ENCODE assay signal across 8 cellular contexts in genomic region chr17:49407981-49408501, GRCh38. TPM values are rescaled to one million over a fixed set of nuclear protein-coding genes. Genes with fewer than 3 reads are reported as not detected.
DNase-seq lines count a peak whose midpoint lies in the region; TF ChIP-seq lines count a peak whose summit lies in the region.

No MANE protein-coding gene starts in this region.

- H3K4me2 ChIP-seq in neuronal stem cell (ENCODE audit: insufficient read depth, low read length, poor library complexity, severe bottlenecking), result no peak overlapping the region

- H3K27ac ChIP-seq in neuronal stem cell (replicated peaks; ENCODE audit: low read length), result no peak overlapping the region

- no peak overlapping the region for H3K9ac ChIP-seq in neuronal stem cell (ENCODE audit: low read depth, low read length, poor library complexity)

- H2BK12ac ChIP-seq in neuronal stem cell (ENCODE audit: low read length), result no peak overlapping the region

- no peak overlapping the region for H3K23ac ChIP-seq in neuronal stem cell (ENCODE audit: low read depth, low read length, poor library complexity)

- TF ChIP-seq CTCF in LNCaP clone FGC (IDR thresholded peaks at IDR 0.05; ENCODE audit: control insufficient read depth, extremely low read depth, insufficient read depth), result peak; percentile 65

- H2BK15ac ChIP-seq in neuronal stem cell (ENCODE audit: low read length), result no peak overlapping the region

- H4K91ac ChIP-seq in neuronal stem cell (ENCODE audit: low read depth, low read length, poor library complexity), result no peak overlapping the region

- H3K36me3 ChIP-seq in neuronal stem cell (replicated peaks in 1 of 2; ENCODE audit: control insufficient read depth in 2 of 2, insufficient read depth in 2 of 2, low read length in 2 of 2), result peaks cover 62 to 94% of the 10 kb centered on the region in 2 donors

- no peak overlapping the region for H3K14ac ChIP-seq in neuronal stem cell (ENCODE audit: low read length)

- H3K4me1 ChIP-seq in neuronal stem cell (ENCODE audit: control insufficient read depth in 2 of 2, insufficient read depth in 1 of 2, low read depth in 1 of 2, low read length in 2 of 2), result no peaks in the 10 kb centered on the region

- no peak overlapping the region for H4K8ac ChIP-seq in neuronal stem cell (ENCODE audit: low read depth, low read length)

- H2BK5ac ChIP-seq in neuronal stem cell (ENCODE audit: low read length), result no peak overlapping the region

- H3K4ac ChIP-seq in neuronal stem cell (ENCODE audit: low read length), result no peak overlapping the region

- H3K9me3 ChIP-seq in neuronal stem cell (replicated peaks in 1 of 2; ENCODE audit: control insufficient read depth in 2 of 2, insufficient read depth in 1 of 2, low read depth in 1 of 2, low read length in 2 of 2), result no peaks in the 10 kb centered on the region

- no peaks in the 10 kb centered on the region for H3K79me1 ChIP-seq in neuronal stem cell (ENCODE audit: low read depth, low read length)

- H2AFZ ChIP-seq in neuronal stem cell (ENCODE audit: low read length), result no peak overlapping the region

- H2AK5ac ChIP-seq in neuronal stem cell (ENCODE audit: low read depth, low read length), result no peak overlapping the region

- H3K18ac ChIP-seq in neuronal stem cell (ENCODE audit: low read length), result no peak overlapping the region

- no CpG with 5 or more reads among the region's 9 CpGs for WGBS in neuronal stem cell (ENCODE audit: extremely low coverage in 2 of 2, insufficient read length in 2 of 2, insufficient replicate concordance in 1 of 2), 2 donors

- no peaks in the 10 kb centered on the region for H3K27me3 ChIP-seq in neuronal stem cell (ENCODE audit: control insufficient read depth in 3 of 3, insufficient read depth in 3 of 3, low read depth in 1 of 3, low read length in 3 of 3)

- no peak overlapping the region for H2BK120ac ChIP-seq in neuronal stem cell (ENCODE audit: low read depth, low read length)

- peak; percentile 82 for DNase-seq in SIG-M5 treated with dmso at 0.1 percent for 504 hours (lab: John Stamatoyannopoulos, UW; ENCODE audit: unreplicated experiment)
- no peak for DNase-seq in SIG-M5 (lab: John Stamatoyannopoulos, UW)
- DNase-seq in LNCaP clone FGC (ENCODE audit: low read depth), result peak; percentile 52
- DNase-seq in RPMI7951 (ENCODE audit: low read depth), result peak; percentile 37
- DNase-seq in activated T-helper 1 cell treated with Interleukin-2 at 50 U/mL for 16 hours (ENCODE audit: low read depth), result peak; percentile 71
- DNase-seq in fibroblast of peridontal ligament (ENCODE audit: extremely low read depth), result peak; percentile 54
- DNase-seq in neuronal stem cell (ENCODE audit: low spot score), result peak; percentile 75
- peak; percentile 79 for DNase-seq in superior temporal gyrus (ENCODE audit: extremely low spot score)

- H3K4me3 ChIP-seq in LNCaP clone FGC (ENCODE audit: low read depth, low read length) (no peak overlapping the region), neuronal stem cell (ENCODE audit: low read length in 2 of 2) (no peak overlapping the region)

RNA-seq across cellular contexts. Expression of gene PHB1, which starts 6.6 kb away (rescaled TPM):
- total RNA-seq in RPMI7951 (2014; rRNA removed; shearing (Covaris generic)), result 146 and 208 TPM in 2 replicates
- 110 TPM for polyA plus RNA-seq in neuronal stem cell (2013, experiment 1 of 2)
- 105 TPM for polyA plus RNA-seq in neuronal stem cell (2013, experiment 2 of 2)

RNA-seq across cellular contexts. Expression of gene ZNF652, which starts 46.0 kb away (rescaled TPM):
- total RNA-seq in RPMI7951 (2014; rRNA removed; shearing (Covaris generic)), result 10.9 and 11.4 TPM in 2 replicates
- 27.1 TPM for polyA plus RNA-seq in neuronal stem cell (2013, experiment 1 of 2)
- polyA plus RNA-seq in neuronal stem cell (2013, experiment 2 of 2), result 28.1 TPM
